14 cellular contexts compared by ENCODE assay signal in genomic region chr17:33987162-33987561, GRCh38.
DNase-seq lines count a peak whose midpoint lies in the region; TF ChIP-seq lines count a peak whose summit lies in the region.
"Had no signal": no experiment of that assay in that cellular context is flagged by ENCODE, and none has a peak within 500 bp of the region (broad histone marks: within the 10 kb centered on the region; RNA-seq: fewer than 3 reads in every experiment).

No MANE protein-coding gene starts in this region.

- no peak for TF ChIP-seq POLR2A in transverse colon (IDR thresholded peaks at IDR 0.05)

- no peak overlapping the region for H3K27ac ChIP-seq in endodermal cell (ENCODE audit: low read depth, low read length)
- H3K27ac ChIP-seq in transverse colon: no peak overlapping the region
- H3K27ac ChIP-seq: A549, C4-2B had no signal

- in situ Hi-C loops in transverse colon (cut with MboI; ENCODE audit: low pct_ligation_motif_present in 1 of 4, low pct_unique_long_range_greater_than_20kb in 1 of 4, low sequenced_read_pairs in 3 of 4): no loop called here

- peaks cover 11% of the 10 kb centered on the region for H3K9me3 Mint-ChIP-seq in endodermal cell

- no peak overlapping the region for H3K4me3 Mint-ChIP-seq in endodermal cell
- H3K4me3 Mint-ChIP-seq: CD4-positive, alpha-beta memory T cell; HFFc6 had no signal

- peaks cover 2% of the 10 kb centered on the region for H3K36me3 Mint-ChIP-seq in endodermal cell (ENCODE audit: low read depth)
- H3K36me3 Mint-ChIP-seq: CD4-positive, alpha-beta memory T cell had no signal

- intact Hi-C loops in transverse colon (cut with DNase I; ENCODE audit: low total_unique reads): no loop called here

- H3K4me3 ChIP-seq in endodermal cell (ENCODE audit: low read length) (no peak overlapping the region), transverse colon (no peak overlapping the region)
- H3K4me3 ChIP-seq: A549, GM12878 had no signal

- no peak for TF ChIP-seq CTCF in endodermal cell (conservative IDR thresholded peaks at IDR 0.05)
- TF ChIP-seq CTCF in transverse colon (IDR thresholded peaks at IDR 0.05): no peak

- no peak overlapping the region for H3K9ac ChIP-seq in endodermal cell (ENCODE audit: extremely low read depth, low read length, poor library complexity, severe bottlenecking)

- peak; percentile 24 for DNase-seq in NCI-H2171 (lab: John Stamatoyannopoulos, UW)
- DNase-seq in NCI-H82 (lab: John Stamatoyannopoulos, UW): peak; percentile 76
- peak; percentile 25 for DNase-seq in endodermal cell
- DNase-seq in transverse colon: peak; percentile 20
- no peak for DNase-seq in NCI-H524 treated with DMSO at 0.1 percent for 48 hours (lab: John Stamatoyannopoulos, UW)
- no peak for DNase-seq in NCI-H2107 treated with DMSO at 0.1 percent for 48 hours (lab: John Stamatoyannopoulos, UW; ENCODE audit: unreplicated experiment)
- no peak for DNase-seq in occipital lobe (lab: John Stamatoyannopoulos, UW)
- DNase-seq: BE2C; CD4-positive, alpha-beta memory T cell; HCEC 1CT; HFFc6 had no signal

- no peak for TF ChIP-seq EP300 in transverse colon (IDR thresholded peaks at IDR 0.05; ENCODE audit: low read depth)

- no peaks in the 10 kb centered on the region for H3K9me3 ChIP-seq in endodermal cell (ENCODE audit: control insufficient read depth, low read length)
- no peaks in the 10 kb centered on the region for H3K9me3 ChIP-seq in transverse colon
- H3K9me3 ChIP-seq: A549, BE2C had no signal

- H3K27me3 ChIP-seq in endodermal cell (ENCODE audit: control insufficient read depth, insufficient read depth, low read length, poor library complexity, severe bottlenecking): peaks cover 16% of the 10 kb centered on the region
- H3K27me3 ChIP-seq in transverse colon: peaks cover 5% of the 10 kb centered on the region
- H3K27me3 ChIP-seq: BE2C had no signal

- no peaks in the 10 kb centered on the region for H3K36me3 ChIP-seq in endodermal cell (ENCODE audit: control insufficient read depth, insufficient read depth, low read length)
- H3K36me3 ChIP-seq in transverse colon: no peaks in the 10 kb centered on the region
- H3K36me3 ChIP-seq: BE2C had no signal

- WGBS in endodermal cell (ENCODE audit: insufficient coverage in 1 of 2, insufficient read length in 1 of 2), 2 experiments: 88 to 91% methylated on average over 1 to 2 of the region's 2 CpGs
- 58 to 60% methylated on average over 1 to 2 of the region's 2 CpGs for WGBS in transverse colon (ENCODE audit: low coverage in 1 of 2), 2 donors

- peaks cover 4% of the 10 kb centered on the region for H3K4me1 ChIP-seq in endodermal cell (ENCODE audit: control insufficient read depth, insufficient read depth, low read length)
- peaks cover 0 to 45% (median 15%) of the 10 kb centered on the region in 4 donors for H3K4me1 ChIP-seq in transverse colon
- H3K4me1 ChIP-seq: A549 had no signal

- peaks cover 18% of the 10 kb centered on the region for H3K27me3 Mint-ChIP-seq in endodermal cell (ENCODE audit: insufficient read depth)

- H3K27ac Mint-ChIP-seq in endodermal cell: no peak overlapping the region
- H3K27ac Mint-ChIP-seq: CD4-positive, alpha-beta memory T cell; HFFc6 had no signal

- H3K4me1 Mint-ChIP-seq in endodermal cell: peaks cover 22% of the 10 kb centered on the region
- H3K4me1 Mint-ChIP-seq: CD4-positive, alpha-beta memory T cell had no signal

Comparison
In these comparisons a context has a peak if more than half of its experiments do, and no peak if none do; other contexts are left out.
1. DNase-seq: peak in NCI-H2171 (single experiment), NCI-H82 (single experiment), endodermal cell (single experiment) and transverse colon (single experiment); none in NCI-H524 treated with DMSO at 0.1 percent for 48 hours (single experiment), NCI-H2107 treated with DMSO at 0.1 percent for 48 hours (single experiment) and occipital lobe (single experiment).